7 cellular contexts compared by ENCODE assay signal in the genomic region with DNA sequence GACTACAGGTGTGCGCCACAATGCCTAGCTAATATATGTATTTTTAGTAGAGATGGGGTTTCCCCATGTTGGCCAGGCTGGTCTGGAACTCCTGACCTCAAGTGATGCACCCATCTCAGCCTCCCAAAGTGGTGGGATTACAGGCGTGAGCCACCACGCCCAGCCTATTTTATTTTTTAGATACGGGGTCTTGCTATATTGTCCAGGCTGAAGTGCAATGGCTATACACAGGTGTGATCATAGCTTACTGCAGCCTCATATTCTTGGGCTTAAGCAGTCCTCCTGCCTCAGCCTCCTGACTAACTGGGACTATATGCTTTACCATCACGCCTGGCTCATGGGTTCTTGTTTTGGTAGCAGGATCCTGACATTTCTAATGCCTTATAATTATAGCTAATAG.
"Had no signal": no experiment of that assay in that cellular context is flagged by ENCODE, and none has a peak within 500 bp of the region (broad histone marks: within the 10 kb centered on the region; RNA-seq: fewer than 3 reads in every experiment).

No MANE protein-coding gene starts in this region.

- FAIRE-seq: GM12878, GM12891, GM12892, GM18507, GM19239 had no signal

- H3K4me3 ChIP-seq: GM12878 had no signal

- DNase-seq: GDM1, GF-D8 had no signal

- ATAC-seq: GM12878 had no signal
